9 cellular contexts compared by ENCODE assay signal in genomic region chr4:6109842-6110560, GRCh38.
DNase-seq lines count a peak whose midpoint lies in the region; ATAC-seq and TF ChIP-seq lines count a peak whose summit lies in the region.
"Had no signal": no experiment of that assay in that cellular context is flagged by ENCODE, and none has a peak within 500 bp of the region (broad histone marks: within the 10 kb centered on the region; RNA-seq: fewer than 3 reads in every experiment).

No MANE protein-coding gene starts in this region.

- POLR2A ChIA-PET in SK-N-SH (lab: Yijun Ruan, JAX): interaction anchor here (2.0 kb wide), 1 partner anchor 62 kb away, joined by 4 read pairs; no protein-coding TSS in a partner anchor

- CTCF ChIA-PET in SK-N-SH (lab: Yijun Ruan, JAX): interaction anchor here (0.9 to 3.0 kb wide), 12 partner anchors 11 to 117 kb away, joined by 3 to 10 read pairs (median 4); no protein-coding TSS in a partner anchor

- H3K27me3 Mint-ChIP-seq in glutamatergic neuron (ENCODE audit: unreplicated experiment): peaks cover 2% of the 10 kb centered on the region

- H3K9me2 ChIP-seq in SK-N-SH: no peaks in the 10 kb centered on the region

- H3K27ac Mint-ChIP-seq in glutamatergic neuron (ENCODE audit: unreplicated experiment): no peak overlapping the region
- H3K27ac Mint-ChIP-seq: activated naive CD8-positive, alpha-beta T cell treated with anti-CD3 and anti-CD28 coated beads, Interleukin-2, amount 10 ng/mL, durations not matched to agents 7 days and 5 days had no signal

- intact Hi-C loops in stomach (cut with DNase I; ENCODE audit: low total_unique reads): no loop called here

- ATAC-seq in SK-N-SH treated with all-trans-retinoic acid at 6 μM for 48 hours (no peak), GM18519 (IDR thresholded peaks at IDR 0.05; ENCODE audit: low FRiP score, unreplicated experiment) (no peak), GM18873 (IDR thresholded peaks at IDR 0.05; ENCODE audit: low FRiP score, unreplicated experiment) (no peak)

- H3K9me3 Mint-ChIP-seq in glutamatergic neuron (ENCODE audit: unreplicated experiment): peaks cover 2% of the 10 kb centered on the region

- no peak overlapping the region for H3K4me3 Mint-ChIP-seq in glutamatergic neuron (ENCODE audit: unreplicated experiment)
- H3K4me3 Mint-ChIP-seq: activated naive CD8-positive, alpha-beta T cell treated with anti-CD3 and anti-CD28 coated beads, Interleukin-2, amount 10 ng/mL, durations not matched to agents 7 days and 5 days had no signal

- H3K27ac ChIP-seq in SK-N-SH (ENCODE audit: low read depth in 2 of 2, low read length in 1 of 2) (peak overlapping the region in 1 of 2 experiments; percentile 89; a peak in 1 of 4 replicates), stomach (no peak overlapping the region)

- H3K4me1 Mint-ChIP-seq in glutamatergic neuron (ENCODE audit: low read depth, unreplicated experiment): peaks cover 2% of the 10 kb centered on the region

- H3K4me1 ChIP-seq in SK-N-SH (ENCODE audit: control insufficient read depth in 1 of 2, insufficient read depth in 2 of 2, low read depth in 1 of 2, low read length in 1 of 2): peaks cover 0 to 72% of the 10 kb centered on the region in 2 experiments; a peak in 2 of 4 replicates
- peaks cover 0 to 4% (median 0%) of the 10 kb centered on the region in 4 donors for H3K4me1 ChIP-seq in stomach

- H3K36me3 Mint-ChIP-seq in glutamatergic neuron (ENCODE audit: unreplicated experiment): peaks cover 4% of the 10 kb centered on the region

- no peak overlapping the region; a peak in 1 of 4 replicates for H3K4me3 ChIP-seq in SK-N-SH (ENCODE audit: low read depth in 2 of 2, low read length in 1 of 2)
- no peak overlapping the region for H3K4me3 ChIP-seq in stomach

- no peak for TF ChIP-seq POLR2A in stomach (IDR thresholded peaks at IDR 0.05)

- DNase-seq in SK-N-SH: no peak
- DNase-seq in NCI-H510A treated with DMSO at 0.1 percent for 48 hours (lab: John Stamatoyannopoulos, UW): peak; percentile 22
- no peak for DNase-seq in glutamatergic neuron
- DNase-seq in stomach: peak; percentile 75
- DNase-seq in effector CD8-positive, alpha-beta T cell (lab: John Stamatoyannopoulos, UW): no peak
- DNase-seq: activated naive CD8-positive, alpha-beta T cell treated with anti-CD3 and anti-CD28 coated beads, Interleukin-2, amount 10 ng/mL, durations not matched to agents 7 days and 5 days had no signal

- no peaks in the 10 kb centered on the region for H3K79me2 ChIP-seq in SK-N-SH (ENCODE audit: insufficient read depth)

- no peak for TF ChIP-seq EP300 in SK-N-SH (IDR thresholded peaks at IDR 0.05; ENCODE audit: borderline replicate concordance in 1 of 2, low read depth in 1 of 2, low read length in 1 of 2)
- no peak for TF ChIP-seq EP300 in stomach (IDR thresholded peaks at IDR 0.05)

- no peak overlapping the region for H3K9ac ChIP-seq in SK-N-SH

- peak; percentile 15; the same call in 1 of the 2 replicates for TF ChIP-seq RAD21 in SK-N-SH (IDR thresholded peaks at IDR 0.05; ENCODE audit: low read length)

- H2AFZ ChIP-seq in SK-N-SH (ENCODE audit: low read depth): no peak overlapping the region

- no peaks in the 10 kb centered on the region for H3K27me3 ChIP-seq in SK-N-SH (ENCODE audit: insufficient read depth)
- peaks cover 0 to 20% (median 0%) of the 10 kb centered on the region in 3 donors for H3K27me3 ChIP-seq in stomach

- TF ChIP-seq CTCF in SK-N-SH (IDR thresholded peaks at IDR 0.05) (no peak), glutamatergic neuron (IDR thresholded peaks at IDR 0.05; ENCODE audit: partially characterized antibody, unreplicated experiment) (peak; percentile 75), stomach (IDR thresholded peaks at IDR 0.05) (peak in 5 of 7 experiments; percentile 35 to 69 (median 62))

- H3K9me3 ChIP-seq in SK-N-SH: no peaks in the 10 kb centered on the region
- H3K9me3 ChIP-seq in stomach: peaks cover 0 to 8% (median 0%) of the 10 kb centered on the region in 4 donors

- no peaks in the 10 kb centered on the region for H4K20me1 ChIP-seq in SK-N-SH (ENCODE audit: insufficient read depth)

- H3K4me2 ChIP-seq in SK-N-SH: no peak overlapping the region

- WGBS in SK-N-SH (ENCODE audit: low lambda C conversion rate): 44% methylated on average over 6 of the region's 13 CpGs
- WGBS in stomach, 5 donors: 47 to 54% (median 51%) methylated on average over 10 to 13 of the region's 13 CpGs

- H3F3A ChIP-seq in SK-N-SH (replicated peaks; ENCODE audit: insufficient read depth): no peaks in the 10 kb centered on the region

- H3K36me3 ChIP-seq in SK-N-SH (replicated peaks in 1 of 2; ENCODE audit: control insufficient read depth in 1 of 2, insufficient read depth in 2 of 2, low read length in 1 of 2) (no peaks in the 10 kb centered on the region), stomach (no peaks in the 10 kb centered on the region)

TF ChIP-seq in SK-N-SH, 30 proteins besides CTCF, POLR2A, EP300 and RAD21:
- TF ChIP-seq ELF1 (IDR thresholded peaks at IDR 0.05) (no peak), RCOR1 (IDR thresholded peaks at IDR 0.05; ENCODE audit: low read length) (no peak), JUND (IDR thresholded peaks at IDR 0.05) (no peak), SMC3 (IDR thresholded peaks at IDR 0.05; ENCODE audit: low read depth, low read length) (no peak), SIN3A (IDR thresholded peaks at IDR 0.05; ENCODE audit: borderline replicate concordance, low read depth, low read length) (no peak), TAF1 (IDR thresholded peaks at IDR 0.05; ENCODE audit: borderline replicate concordance, low read depth, low read length) (no peak), RFX5 (IDR thresholded peaks at IDR 0.05; ENCODE audit: low read length) (no peak), FOXM1 (IDR thresholded peaks at IDR 0.05; ENCODE audit: low read depth) (no peak), NRF1 (IDR thresholded peaks at IDR 0.05; ENCODE audit: low read depth, low read length) (no peak), GATA2 (CRISPR knock-in tag; IDR thresholded peaks at IDR 0.05) (no peak)
- TF ChIP-seq, protein P1, sequence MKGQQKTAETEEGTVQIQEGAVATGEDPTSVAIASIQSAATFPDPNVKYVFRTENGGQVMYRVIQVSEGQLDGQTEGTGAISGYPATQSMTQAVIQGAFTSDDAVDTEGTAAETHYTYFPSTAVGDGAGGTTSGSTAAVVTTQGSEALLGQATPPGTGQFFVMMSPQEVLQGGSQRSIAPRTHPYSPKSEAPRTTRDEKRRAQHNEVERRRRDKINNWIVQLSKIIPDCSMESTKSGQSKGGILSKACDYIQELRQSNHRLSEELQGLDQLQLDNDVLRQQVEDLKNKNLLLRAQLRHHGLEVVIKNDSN (IDR thresholded peaks at IDR 0.05; ENCODE audit: borderline replicate concordance, low read depth): no peak
- TF ChIP-seq, protein P2, sequence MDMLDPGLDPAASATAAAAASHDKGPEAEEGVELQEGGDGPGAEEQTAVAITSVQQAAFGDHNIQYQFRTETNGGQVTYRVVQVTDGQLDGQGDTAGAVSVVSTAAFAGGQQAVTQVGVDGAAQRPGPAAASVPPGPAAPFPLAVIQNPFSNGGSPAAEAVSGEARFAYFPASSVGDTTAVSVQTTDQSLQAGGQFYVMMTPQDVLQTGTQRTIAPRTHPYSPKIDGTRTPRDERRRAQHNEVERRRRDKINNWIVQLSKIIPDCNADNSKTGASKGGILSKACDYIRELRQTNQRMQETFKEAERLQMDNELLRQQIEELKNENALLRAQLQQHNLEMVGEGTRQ (IDR thresholded peaks at IDR 0.05; ENCODE audit: borderline replicate concordance, low read depth, low read length): no peak
TF ChIP-seq in SK-N-SH: peak in this region for 0.

TF ChIP-seq in SK-N-SH treated with all-trans-retinoic acid at 6 μM for 48 hours, 23 proteins besides CTCF, POLR2A, EP300 and RAD21:
- TF ChIP-seq, protein P3, sequence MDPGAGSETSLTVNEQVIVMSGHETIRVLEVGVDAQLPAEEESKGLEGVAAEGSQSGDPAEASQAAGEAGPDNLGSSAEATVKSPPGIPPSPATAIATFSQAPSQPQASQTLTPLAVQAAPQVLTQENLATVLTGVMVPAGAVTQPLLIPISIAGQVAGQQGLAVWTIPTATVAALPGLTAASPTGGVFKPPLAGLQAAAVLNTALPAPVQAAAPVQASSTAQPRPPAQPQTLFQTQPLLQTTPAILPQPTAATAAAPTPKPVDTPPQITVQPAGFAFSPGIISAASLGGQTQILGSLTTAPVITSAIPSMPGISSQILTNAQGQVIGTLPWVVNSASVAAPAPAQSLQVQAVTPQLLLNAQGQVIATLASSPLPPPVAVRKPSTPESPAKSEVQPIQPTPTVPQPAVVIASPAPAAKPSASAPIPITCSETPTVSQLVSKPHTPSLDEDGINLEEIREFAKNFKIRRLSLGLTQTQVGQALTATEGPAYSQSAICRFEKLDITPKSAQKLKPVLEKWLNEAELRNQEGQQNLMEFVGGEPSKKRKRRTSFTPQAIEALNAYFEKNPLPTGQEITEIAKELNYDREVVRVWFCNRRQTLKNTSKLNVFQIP (CRISPR knock-in tag; IDR thresholded peaks at IDR 0.05; ENCODE audit: borderline replicate concordance, low read depth): no peak
- TF ChIP-seq CSDC2 (CRISPR knock-in tag; IDR thresholded peaks at IDR 0.05) (no peak), ZFP30 (CRISPR knock-in tag; IDR thresholded peaks at IDR 0.05) (no peak)

Comparison
In these comparisons a context has a peak if more than half of its experiments do, and no peak if none do; other contexts are left out.
1. DNase-seq: peak in NCI-H510A treated with DMSO at 0.1 percent for 48 hours (single experiment) and stomach (single experiment); none in SK-N-SH (single experiment), glutamatergic neuron (single experiment) and effector CD8-positive, alpha-beta T cell (single experiment).